Comparison of ENCODE assay signal across 14 cellular contexts in the genomic region with DNA sequence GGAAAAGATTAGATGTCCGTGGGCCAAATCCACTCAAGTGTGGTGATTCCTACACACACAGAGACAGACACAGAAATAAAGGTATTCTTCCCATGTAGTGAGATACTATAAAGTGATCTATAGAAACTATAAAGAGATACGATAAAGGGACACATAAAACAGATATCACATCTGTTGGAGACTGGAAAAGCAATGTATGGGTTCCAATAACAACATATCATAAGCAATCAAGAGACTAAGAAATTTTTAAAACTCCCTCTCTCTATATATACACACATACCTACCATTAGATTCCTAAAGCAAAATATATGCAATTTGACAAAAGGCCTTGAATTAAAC. TPM values are rescaled to one million over a fixed set of nuclear protein-coding genes. Genes with fewer than 3 reads are reported as not detected.
DNase-seq lines count a peak whose midpoint lies in the region; ATAC-seq and TF ChIP-seq lines count a peak whose summit lies in the region.
"Had no signal": no experiment of that assay in that cellular context is flagged by ENCODE, and none has a peak within 500 bp of the region (broad histone marks: within the 10 kb centered on the region; RNA-seq: fewer than 3 reads in every experiment).

No MANE protein-coding gene starts in this region.

- H3K9me3 ChIP-seq in T-helper 17 cell (ENCODE audit: control insufficient read depth, low read length, poor library complexity, severe bottlenecking) (no peaks in the 10 kb centered on the region), smooth muscle cell (replicated peaks; ENCODE audit: low read depth) (no peaks in the 10 kb centered on the region)
- H3K9me3 ChIP-seq: adrenal gland, spleen had no signal

- peak overlapping the region; percentile 95 for H3K27ac ChIP-seq in smooth muscle cell (ENCODE audit: low read depth)

- no peaks in the 10 kb centered on the region for H3K27me3 ChIP-seq in smooth muscle cell (ENCODE audit: low read depth)
- H3K27me3 ChIP-seq: adrenal gland, spleen had no signal

- no peak for TF ChIP-seq CTCF in glutamatergic neuron (IDR thresholded peaks at IDR 0.05; ENCODE audit: partially characterized antibody, unreplicated experiment)
- no peak for TF ChIP-seq CTCF in smooth muscle cell (IDR thresholded peaks at IDR 0.05; ENCODE audit: borderline replicate concordance, insufficient read depth, poor library complexity, severe bottlenecking)

- peaks cover 80% of the 10 kb centered on the region for H4K20me1 ChIP-seq in smooth muscle cell (ENCODE audit: low read depth)

- no peak overlapping the region for H3K9ac ChIP-seq in smooth muscle cell (ENCODE audit: low read depth)

- H3K9me3 Mint-ChIP-seq in activated CD8-positive, alpha-beta memory T cell treated with anti-CD3 and anti-CD28 coated beads, Interleukin-2, amount 10 ng/mL, durations not matched to agents 7 days and 5 days (ENCODE audit: low read depth) = no peaks in the 10 kb centered on the region
- peaks cover 23% of the 10 kb centered on the region for H3K9me3 Mint-ChIP-seq in glutamatergic neuron (ENCODE audit: unreplicated experiment)

- H3K4me3 Mint-ChIP-seq in activated CD8-positive, alpha-beta memory T cell treated with anti-CD3 and anti-CD28 coated beads, Interleukin-2, amount 10 ng/mL, durations not matched to agents 7 days and 5 days = no peak overlapping the region
- H3K4me3 Mint-ChIP-seq in T-helper 17 cell (no peak overlapping the region), glutamatergic neuron (ENCODE audit: unreplicated experiment) (peak overlapping the region; percentile 64)
- H3K4me3 Mint-ChIP-seq: GM23338 had no signal

- H2AFZ ChIP-seq in smooth muscle cell (ENCODE audit: low read depth) = no peak overlapping the region
- H2AFZ ChIP-seq: GM23338 had no signal

- peaks cover 21% of the 10 kb centered on the region for H3K79me2 ChIP-seq in smooth muscle cell (ENCODE audit: low read depth)

- ATAC-seq in activated CD8-positive, alpha-beta memory T cell treated with anti-CD3 and anti-CD28 coated beads, Interleukin-2, amount 10 ng/mL, durations not matched to agents 7 days and 5 days = no peak
- ATAC-seq in T-helper 17 cell = no peak
- ATAC-seq: GM23338 had no signal

- H3K4me1 ChIP-seq in smooth muscle cell (ENCODE audit: low read depth) = peaks cover 13% of the 10 kb centered on the region

- H3K4me3 ChIP-seq in smooth muscle cell = no peak overlapping the region
- H3K4me3 ChIP-seq: adrenal gland, GM23338, spleen had no signal

- peaks cover 81% of the 10 kb centered on the region for H3K36me3 Mint-ChIP-seq in activated CD8-positive, alpha-beta memory T cell treated with anti-CD3 and anti-CD28 coated beads, Interleukin-2, amount 10 ng/mL, durations not matched to agents 7 days and 5 days
- H3K36me3 Mint-ChIP-seq in T-helper 17 cell (ENCODE audit: low read depth) (peaks cover 21% of the 10 kb centered on the region), glutamatergic neuron (ENCODE audit: unreplicated experiment) (peaks cover 6% of the 10 kb centered on the region)

- 83% methylated on average over 2 of the region's 2 CpGs for WGBS in smooth muscle cell (ENCODE audit: low lambda C conversion rate)

- H3K4me2 ChIP-seq in smooth muscle cell = peak overlapping the region; percentile 32
- H3K4me2 ChIP-seq: GM23338 had no signal

- H3K36me3 ChIP-seq in smooth muscle cell (ENCODE audit: low read depth) = peaks cover 11% of the 10 kb centered on the region

- no peaks in the 10 kb centered on the region for H3K27me3 Mint-ChIP-seq in activated CD8-positive, alpha-beta memory T cell treated with anti-CD3 and anti-CD28 coated beads, Interleukin-2, amount 10 ng/mL, durations not matched to agents 7 days and 5 days
- H3K27me3 Mint-ChIP-seq in T-helper 17 cell = no peaks in the 10 kb centered on the region
- H3K27me3 Mint-ChIP-seq in glutamatergic neuron (ENCODE audit: unreplicated experiment) = peaks cover 16% of the 10 kb centered on the region

- CTCF ChIA-PET in activated CD8-positive, alpha-beta memory T cell treated with anti-CD3 and anti-CD28 coated beads, Interleukin-2, amount 10 ng/mL, durations not matched to agents 7 days and 5 days (lab: Charles Lee) = interaction anchor here (1.6 to 4.3 kb wide), 3 partner anchors 11 to 70 kb away, joined by 5 to 40 read pairs (median 6); no protein-coding TSS in a partner anchor

- no peak for DNase-seq in activated CD8-positive, alpha-beta memory T cell treated with anti-CD3 and anti-CD28 coated beads, Interleukin-2, amount 10 ng/mL, durations not matched to agents 7 days and 5 days
- DNase-seq in activated CD8-positive, alpha-beta memory T cell treated with anti-CD3 and anti-CD28 coated beads, Interleukin-2, amount 50 U/mL, for 48 hours = no peak
- DNase-seq in T-helper 17 cell (no peak), glutamatergic neuron (no peak), smooth muscle cell (lab: John Stamatoyannopoulos, UW; ENCODE audit: unreplicated experiment) (no peak), NCI-H1105 (lab: John Stamatoyannopoulos, UW) (no peak)
- no peak for DNase-seq in activated effector memory CD4-positive, alpha-beta T cell treated with anti-CD3 and anti-CD28 coated beads, Interleukin-2, amount 50 U/mL, for 16 hours
- DNase-seq in stimulated activated naive CD4-positive, alpha-beta T cell treated with Interleukin-2 at 50 U/mL for 16 hours (lab: John Stamatoyannopoulos, UW) = no peak
- DNase-seq: activated CD4-positive, alpha-beta T cell treated with anti-CD3 and anti-CD28 coated beads for 48 hours; adrenal gland; DMS79; spleen; trophoblast cell had no signal

- peaks cover 58% of the 10 kb centered on the region for H3K4me1 Mint-ChIP-seq in activated CD8-positive, alpha-beta memory T cell treated with anti-CD3 and anti-CD28 coated beads, Interleukin-2, amount 10 ng/mL, durations not matched to agents 7 days and 5 days
- H3K4me1 Mint-ChIP-seq in T-helper 17 cell (peaks cover 56% of the 10 kb centered on the region), glutamatergic neuron (ENCODE audit: low read depth, unreplicated experiment) (peaks cover 28% of the 10 kb centered on the region)

- H3K27ac Mint-ChIP-seq in activated CD8-positive, alpha-beta memory T cell treated with anti-CD3 and anti-CD28 coated beads, Interleukin-2, amount 10 ng/mL, durations not matched to agents 7 days and 5 days = peak overlapping the region; percentile 41
- H3K27ac Mint-ChIP-seq in T-helper 17 cell (peak overlapping the region; percentile 97), glutamatergic neuron (ENCODE audit: unreplicated experiment) (peak overlapping the region; percentile 41)
- H3K27ac Mint-ChIP-seq: GM23338 had no signal

- H3F3A ChIP-seq in smooth muscle cell (ENCODE audit: low read depth) = peaks cover 42% of the 10 kb centered on the region

RNA-seq across cellular contexts. Expression of a gene that starts 5.2 kb away (rescaled TPM):
- 100 to 1,000 TPM; 101 to 134 TPM for total RNA-seq in activated CD8-positive, alpha-beta memory T cell treated with anti-CD3 and anti-CD28 coated beads, Interleukin-2, amount 10 ng/mL, durations not matched to agents 7 days and 5 days
- 100 to 1,000 TPM; 114 to 123 TPM for total RNA-seq in T-helper 17 cell
- 99.7 TPM for total RNA-seq in glutamatergic neuron (ENCODE audit: unreplicated experiment)
- total RNA-seq in smooth muscle cell = 42.1 and 65.1 TPM in 2 replicates
- 36.1 and 50.2 TPM in 2 replicates for polyA plus RNA-seq in smooth muscle cell

RNA-seq across cellular contexts. Expression of a gene that starts 5.8 kb away (rescaled TPM):
- total RNA-seq in activated CD8-positive, alpha-beta memory T cell treated with anti-CD3 and anti-CD28 coated beads, Interleukin-2, amount 10 ng/mL, durations not matched to agents 7 days and 5 days = 10 to 100 TPM; 48.2 to 65.7 TPM
- total RNA-seq in T-helper 17 cell (10 to 100 TPM; 16.3 to 23.2 TPM), glutamatergic neuron (ENCODE audit: unreplicated experiment) (40.0 TPM), smooth muscle cell (38.7 and 53.2 TPM in 2 replicates)
- 70.0 and 88.6 TPM in 2 replicates for polyA plus RNA-seq in smooth muscle cell

RNA-seq across cellular contexts. Expression of a gene that starts 14.8 kb away (rescaled TPM):
- 1 to 10 TPM; 7.5 to 8.4 TPM for total RNA-seq in activated CD8-positive, alpha-beta memory T cell treated with anti-CD3 and anti-CD28 coated beads, Interleukin-2, amount 10 ng/mL, durations not matched to agents 7 days and 5 days
- 1 to 10 TPM; 5.6 to 6.6 TPM for total RNA-seq in T-helper 17 cell
- 131 TPM for total RNA-seq in glutamatergic neuron (ENCODE audit: unreplicated experiment)
- 8.5 and 9.4 TPM in 2 replicates for total RNA-seq in smooth muscle cell
- 16.5 and 18.8 TPM in 2 replicates for polyA plus RNA-seq in smooth muscle cell

RNA-seq across cellular contexts. Expression of a gene that starts 35.1 kb away (rescaled TPM):
- total RNA-seq in activated CD8-positive, alpha-beta memory T cell treated with anti-CD3 and anti-CD28 coated beads, Interleukin-2, amount 10 ng/mL, durations not matched to agents 7 days and 5 days = 10 to 100 TPM; 32.5 to 33.9 TPM
- total RNA-seq in T-helper 17 cell (10 to 100 TPM; 32.6 to 37.0 TPM), glutamatergic neuron (ENCODE audit: unreplicated experiment) (13.7 TPM), smooth muscle cell (1.8 and 4.3 TPM in 2 replicates)
- polyA plus RNA-seq in smooth muscle cell = 5.3 and 8.8 TPM in 2 replicates

RNA-seq across cellular contexts. Expression of a gene that starts 40.6 kb away (rescaled TPM):
- 10 to 100 TPM; 73.8 to 98.6 TPM for total RNA-seq in activated CD8-positive, alpha-beta memory T cell treated with anti-CD3 and anti-CD28 coated beads, Interleukin-2, amount 10 ng/mL, durations not matched to agents 7 days and 5 days
- 100 to 1,000 TPM in 1 of 2 donors, 10 to 100 TPM in 1; 97.4 to 106 TPM for total RNA-seq in T-helper 17 cell
- 62.7 TPM for total RNA-seq in glutamatergic neuron (ENCODE audit: unreplicated experiment)
- total RNA-seq in smooth muscle cell = 25.2 and 34.7 TPM in 2 replicates
- polyA plus RNA-seq in smooth muscle cell = 39.1 and 57.3 TPM in 2 replicates

Comparison
In these comparisons a context has a peak if more than half of its experiments do, and no peak if none do; other contexts are left out.
1. H3K27ac Mint-ChIP-seq: peak in every context shown above with its lines; median percentile 97 in T-helper 17 cell; 41 in activated CD8-positive, alpha-beta memory T cell treated with anti-CD3 and anti-CD28 coated beads, Interleukin-2, amount 10 ng/mL, durations not matched to agents 7 days and 5 days; 41 in glutamatergic neuron.
2. RNA of a gene that starts 14.8 kb away (total RNA-seq): 131 TPM in glutamatergic neuron (single experiment); 8.5 to 9.4 TPM in smooth muscle cell, 7.5 to 8.4 TPM in activated CD8-positive, alpha-beta memory T cell treated with anti-CD3 and anti-CD28 coated beads, Interleukin-2, amount 10 ng/mL, durations not matched to agents 7 days and 5 days and 5.6 to 6.6 TPM in T-helper 17 cell; every median in the first group is over 10 times any median in the second.